ENCODE assay signal across 35 cellular contexts in genomic region chr11:45756384-45757010, GRCh38.
"Had no signal": no experiment of that assay in that cellular context is flagged by ENCODE, and none has a peak within 500 bp of the region (broad histone marks: within the 10 kb centered on the region; RNA-seq: fewer than 3 reads in every experiment).

No MANE protein-coding gene starts in this region.

- H3K27ac Mint-ChIP-seq: activated naive CD4-positive, alpha-beta T cell treated with anti-CD3 and anti-CD28 coated beads, Interleukin-2, amount 10 ng/mL, durations not matched to agents 7 days and 5 days; activated T-cell treated with anti-CD3 and anti-CD28 coated beads, Interleukin-2, amount 50 U/mL, for 24 hours; dendritic cell treated with granulocyte-macrophage colony-stimulating factor and Interleukin-4, amounts not matched to agents 40 ng/mL and 50 ng/mL, for 4 days; immature natural killer cell; natural killer cell treated with Interleukin-12 subunit alpha and Interleukin-12 subunit beta and Interleukin-15 and Interleukin-18, amount 100 ng/mL, for 72 hours; stimulated activated naive CD8-positive, alpha-beta T cell treated with anti-CD3 and anti-CD28 coated beads, Interleukin-15, Interleukin-2, amounts not matched to agents 100 ng/mL and 50 ng/mL, for 24 hours; T-helper 17 cell had no signal

- H3K4me3 Mint-ChIP-seq: activated naive CD4-positive, alpha-beta T cell treated with anti-CD3 and anti-CD28 coated beads, Interleukin-2, amount 10 ng/mL, durations not matched to agents 7 days and 5 days; activated T-cell treated with anti-CD3 and anti-CD28 coated beads, Interleukin-2, amount 50 U/mL, for 24 hours; central memory CD8-positive, alpha-beta T cell; dendritic cell treated with granulocyte-macrophage colony-stimulating factor and Interleukin-4, amounts not matched to agents 40 ng/mL and 50 ng/mL, for 4 days; immature natural killer cell; natural killer cell treated with Interleukin-12 subunit alpha and Interleukin-12 subunit beta and Interleukin-15 and Interleukin-18, amount 100 ng/mL, for 72 hours; stimulated activated effector memory CD8-positive, alpha-beta T cell treated with anti-CD3 and anti-CD28 coated beads, Interleukin-12 subunit alpha, Interleukin-12 subunit beta, amount 100 ng/mL, for 72 hours; stimulated activated naive CD8-positive, alpha-beta T cell treated with anti-CD3 and anti-CD28 coated beads, Interleukin-15, Interleukin-2, amounts not matched to agents 100 ng/mL and 50 ng/mL, for 24 hours; T-helper 17 cell had no signal

- H3K4me1 Mint-ChIP-seq: activated naive CD4-positive, alpha-beta T cell treated with anti-CD3 and anti-CD28 coated beads, Interleukin-2, amount 10 ng/mL, durations not matched to agents 7 days and 5 days; central memory CD8-positive, alpha-beta T cell; immature natural killer cell; stimulated activated effector memory CD8-positive, alpha-beta T cell treated with anti-CD3 and anti-CD28 coated beads, Interleukin-12 subunit alpha, Interleukin-12 subunit beta, amount 100 ng/mL, for 72 hours; T-helper 17 cell had no signal

- H3K27me3 ChIP-seq: heart left ventricle, ovary, thyroid gland had no signal

- H3K9me3 Mint-ChIP-seq: activated naive CD4-positive, alpha-beta T cell treated with anti-CD3 and anti-CD28 coated beads, Interleukin-2, amount 10 ng/mL, durations not matched to agents 7 days and 5 days; activated T-cell treated with anti-CD3 and anti-CD28 coated beads, Interleukin-2, amount 50 U/mL, for 24 hours; central memory CD8-positive, alpha-beta T cell; dendritic cell treated with granulocyte-macrophage colony-stimulating factor and Interleukin-4, amounts not matched to agents 40 ng/mL and 50 ng/mL, for 4 days; immature natural killer cell; natural killer cell treated with Interleukin-12 subunit alpha and Interleukin-12 subunit beta and Interleukin-15 and Interleukin-18, amount 100 ng/mL, for 72 hours; stimulated activated effector memory CD8-positive, alpha-beta T cell treated with anti-CD3 and anti-CD28 coated beads, Interleukin-12 subunit alpha, Interleukin-12 subunit beta, amount 100 ng/mL, for 72 hours; stimulated activated naive CD8-positive, alpha-beta T cell treated with anti-CD3 and anti-CD28 coated beads, Interleukin-15, Interleukin-2, amounts not matched to agents 100 ng/mL and 50 ng/mL, for 24 hours had no signal

- H3K36me3 ChIP-seq: breast epithelium, esophagus muscularis mucosa, heart left ventricle, lower lobe of right lung, ovary, prostate gland, thyroid gland, upper lobe of right lung, WERI-Rb-1 had no signal

- ATAC-seq: activated CD4-positive, CD25-positive, alpha-beta regulatory T cell treated with anti-CD3 and anti-CD28 coated beads, Interleukin-2, amount 50 U/mL, for 24 hours; foreskin keratinocyte; left lobe of liver; lower lobe of right lung; mucosa of descending colon; stimulated activated effector memory CD8-positive, alpha-beta T cell treated with anti-CD3 and anti-CD28 coated beads, Interleukin-12 subunit alpha, Interleukin-12 subunit beta, amount 100 ng/mL, for 72 hours; T-helper 17 cell; upper lobe of right lung had no signal

- H3K9me3 ChIP-seq: breast epithelium, esophagus muscularis mucosa, heart left ventricle, lower lobe of right lung, mucosa of descending colon, ovary, prostate gland, thyroid gland, upper lobe of right lung had no signal

- H3K36me3 Mint-ChIP-seq: activated naive CD4-positive, alpha-beta T cell treated with anti-CD3 and anti-CD28 coated beads, Interleukin-2, amount 10 ng/mL, durations not matched to agents 7 days and 5 days; immature natural killer cell; natural killer cell treated with Interleukin-12 subunit alpha and Interleukin-12 subunit beta and Interleukin-15 and Interleukin-18, amount 100 ng/mL, for 72 hours; stimulated activated effector memory CD8-positive, alpha-beta T cell treated with anti-CD3 and anti-CD28 coated beads, Interleukin-12 subunit alpha, Interleukin-12 subunit beta, amount 100 ng/mL, for 72 hours had no signal

- H3K4me3 ChIP-seq: breast epithelium, esophagus muscularis mucosa, heart left ventricle, lower lobe of right lung, mucosa of descending colon, ovary, prostate gland, skin epidermis, thyroid gland, upper lobe of right lung had no signal

- DNase-seq: activated CD4-positive, alpha-beta T cell treated with anti-CD3 and anti-CD28 coated beads for 48 hours; activated CD4-positive, alpha-beta T cell treated with anti-CD3 and anti-CD28 coated beads, Interleukin-2, amount 50 U/mL, for 48 hours; activated CD8-positive, alpha-beta memory T cell treated with anti-CD3 and anti-CD28 coated beads, Interleukin-2, amount 50 U/mL, for 4 hours; activated gamma-delta T cell; activated naive CD4-positive, alpha-beta T cell treated with anti-CD3 and anti-CD28 coated beads, Interleukin-2, amount 10 ng/mL, durations not matched to agents 7 days and 5 days; activated T-cell treated with anti-CD3 and anti-CD28 coated beads, Interleukin-2, amount 50 U/mL, for 24 hours; amniotic stem cell; effector CD4-positive, alpha-beta T cell; foreskin keratinocyte; heart left ventricle; hypothalamus; immature natural killer cell; kidney glomerular epithelial cell; lower lobe of right lung; mucosa of descending colon; ovary; retina; stimulated activated CD4-positive, alpha-beta T cell treated with anti-CD3 and anti-CD28 coated beads, Interleukin-4, amount 100 ng/mL, for 24 hours; substantia nigra; T-helper 17 cell; T1000; thyroid gland; upper lobe of right lung; WERI-Rb-1 had no signal

- H3K4me1 ChIP-seq: breast epithelium, foreskin keratinocyte, lower lobe of right lung, prostate gland, thyroid gland, upper lobe of right lung had no signal

- H3K27ac ChIP-seq: esophagus muscularis mucosa, foreskin keratinocyte, lower lobe of right lung, prostate gland, thyroid gland, upper lobe of right lung, WERI-Rb-1 had no signal
